In the genomic region with DNA sequence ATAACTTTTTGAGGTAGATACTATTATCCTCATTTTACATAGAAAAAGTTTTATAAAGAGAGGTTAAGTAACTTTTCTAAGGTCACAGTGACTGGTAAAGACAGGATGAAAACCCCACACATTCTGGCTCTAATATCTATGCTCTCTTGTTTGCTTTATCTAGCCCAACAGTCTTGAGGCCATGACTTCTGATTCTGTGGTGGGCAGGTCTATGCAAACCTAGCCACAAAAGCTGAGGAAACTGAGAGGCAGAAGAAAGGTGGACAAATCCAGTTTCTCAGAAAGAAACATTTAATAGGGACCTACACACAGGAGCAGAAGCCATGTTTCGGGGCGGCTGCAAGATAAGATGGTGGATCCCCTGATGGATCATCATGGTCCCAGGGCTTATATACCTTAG, we compare ENCODE assay signal across 29 cellular contexts.
"Had no signal": no experiment of that assay in that cellular context is flagged by ENCODE, and none has a peak within 500 bp of the region (broad histone marks: within the 10 kb centered on the region; RNA-seq: fewer than 3 reads in every experiment).

No MANE protein-coding gene starts in this region.

- ATAC-seq: activated CD8-positive, alpha-beta T cell treated with anti-CD3 and anti-CD28 coated beads for 36 hours; activated naive CD8-positive, alpha-beta T cell treated with anti-CD3 and anti-CD28 coated beads, Interleukin-2, amount 50 U/mL, for 24 hours; T-cell had no signal

- DNase-seq: activated CD4-positive, alpha-beta T cell treated with anti-CD3 and anti-CD28 coated beads, Interleukin-2, amount 10 ng/mL, durations not matched to agents 7 days and 5 days; activated CD4-positive, CD25-positive, alpha-beta regulatory T cell treated with anti-CD3 and anti-CD28 coated beads, Interleukin-2, amount 50 U/mL, for 72 hours; activated CD8-positive, alpha-beta T cell treated with anti-CD3 and anti-CD28 coated beads for 36 hours; activated effector memory CD4-positive, alpha-beta T cell treated with Interleukin-2 at 50 U/mL for 16 hours; activated naive CD4-positive, alpha-beta T cell treated with anti-CD3 and anti-CD28 coated beads, Interleukin-2, amount 50 U/mL, for 16 hours; activated naive CD8-positive, alpha-beta T cell treated with anti-CD3 and anti-CD28 coated beads, Interleukin-2, amount 50 U/mL, for 24 hours; aorta; effector CD4-positive, alpha-beta T cell; glutamatergic neuron; hippocampal formation; kidney glomerular epithelial cell; left lung; nephron progenitor cell; nucleus accumbens; retina; sigmoid colon; stimulated activated CD4-positive, alpha-beta T cell treated with anti-CD3 and anti-CD28 coated beads, Interleukin-15, amount 100 ng/mL, for 24 hours; stimulated activated CD8-positive, alpha-beta memory T cell treated with anti-CD3 and anti-CD28 coated beads, Interleukin-4, amount 100 ng/mL, for 48 hours; stimulated activated naive CD4-positive, alpha-beta T cell; T-cell; T1000; testis; trophoblast cell had no signal

- H3K27me3 ChIP-seq: esophagus muscularis mucosa, left lung, sigmoid colon, testis, vagina had no signal

- H3K27ac ChIP-seq: esophagus muscularis mucosa, sigmoid colon, testis, vagina, VCaP had no signal

- FAIRE-seq: frontal cortex had no signal

- H3K27ac Mint-ChIP-seq: activated CD8-positive, alpha-beta T cell treated with anti-CD3 and anti-CD28 coated beads for 36 hours; activated naive CD8-positive, alpha-beta T cell treated with anti-CD3 and anti-CD28 coated beads, Interleukin-2, amount 50 U/mL, for 24 hours; nephron progenitor cell had no signal

- H3K9me3 Mint-ChIP-seq: activated CD4-positive, alpha-beta T cell treated with anti-CD3 and anti-CD28 coated beads, Interleukin-2, amount 10 ng/mL, durations not matched to agents 7 days and 5 days; activated CD8-positive, alpha-beta T cell treated with anti-CD3 and anti-CD28 coated beads for 36 hours; activated naive CD8-positive, alpha-beta T cell treated with anti-CD3 and anti-CD28 coated beads, Interleukin-2, amount 50 U/mL, for 24 hours; brain; nephron progenitor cell; T-cell had no signal

- H3K9me3 ChIP-seq: sigmoid colon, testis, vagina had no signal

- H3K4me3 ChIP-seq: esophagus muscularis mucosa, left lung, sigmoid colon, smooth muscle cell, testis, vagina had no signal

- H3K4me3 Mint-ChIP-seq: activated CD4-positive, alpha-beta T cell treated with anti-CD3 and anti-CD28 coated beads, Interleukin-2, amount 10 ng/mL, durations not matched to agents 7 days and 5 days; activated CD8-positive, alpha-beta T cell treated with anti-CD3 and anti-CD28 coated beads for 36 hours; activated naive CD8-positive, alpha-beta T cell treated with anti-CD3 and anti-CD28 coated beads, Interleukin-2, amount 50 U/mL, for 24 hours; brain; nephron progenitor cell; T-cell had no signal

- H3K4me1 Mint-ChIP-seq: activated naive CD8-positive, alpha-beta T cell treated with anti-CD3 and anti-CD28 coated beads, Interleukin-2, amount 50 U/mL, for 24 hours; brain; nephron progenitor cell; T-cell had no signal

- H3K27me3 Mint-ChIP-seq: activated CD4-positive, alpha-beta T cell treated with anti-CD3 and anti-CD28 coated beads, Interleukin-2, amount 10 ng/mL, durations not matched to agents 7 days and 5 days; activated CD8-positive, alpha-beta T cell treated with anti-CD3 and anti-CD28 coated beads for 36 hours; activated naive CD8-positive, alpha-beta T cell treated with anti-CD3 and anti-CD28 coated beads, Interleukin-2, amount 50 U/mL, for 24 hours; brain; T-cell had no signal

- H3K4me1 ChIP-seq: esophagus muscularis mucosa, sigmoid colon, testis, vagina had no signal
